In the genomic region with DNA sequence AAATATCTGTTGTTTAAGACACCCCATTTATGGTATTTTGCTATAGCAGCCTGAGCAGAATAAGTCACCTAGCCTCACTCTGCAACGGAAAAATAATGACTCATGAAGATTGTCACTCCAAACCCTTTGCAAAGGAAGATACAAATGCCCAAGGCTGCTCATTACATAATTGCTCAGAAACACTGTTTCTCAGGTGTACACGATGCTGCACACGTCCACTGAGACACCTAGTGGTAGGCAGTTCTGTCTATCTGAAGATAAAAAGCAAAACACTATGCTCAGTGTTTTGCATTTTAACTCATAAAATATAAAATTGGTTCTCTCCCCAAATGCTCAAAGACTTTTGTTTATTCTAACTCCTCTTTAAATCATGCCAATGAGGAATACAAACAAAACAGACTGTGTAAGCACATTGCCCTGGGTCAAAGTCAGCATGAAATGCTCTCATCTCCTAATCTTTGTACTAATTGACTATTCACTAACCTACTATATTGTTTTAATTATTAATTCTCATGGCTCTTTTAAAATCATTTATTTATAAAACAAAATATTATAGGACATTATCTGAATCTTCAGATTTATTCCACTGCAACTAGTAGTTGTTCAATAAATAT, we compare ENCODE assay signal across 8 cellular contexts. TPM values are rescaled to one million over a fixed set of nuclear protein-coding genes. Genes with fewer than 3 reads are reported as not detected.
DNase-seq lines count a peak whose midpoint lies in the region; ATAC-seq, FAIRE-seq and TF ChIP-seq lines count a peak whose summit lies in the region.

No MANE protein-coding gene starts in this region.

- 39 to 50% methylated on average over 3 of the region's 3 CpGs for WGBS in testis, 2 donors

- H3K36me3 ChIP-seq in GM06990 (ENCODE audit: control insufficient read depth, insufficient read depth, low read length) (no peaks in the 10 kb centered on the region), OCI-LY3 (replicated peaks; ENCODE audit: low read depth, low read length) (no peaks in the 10 kb centered on the region), keratinocyte (ENCODE audit: control insufficient read depth in 2 of 2, extremely low read depth in 1 of 2, insufficient read depth in 2 of 2, low read length in 2 of 2) (no peaks in the 10 kb centered on the region), testis (ENCODE audit: low read depth, missing control alignments) (no peaks in the 10 kb centered on the region)

- H3K9me3 ChIP-seq in OCI-LY3 (ENCODE audit: insufficient read depth, low read length) (no peaks in the 10 kb centered on the region), keratinocyte (ENCODE audit: control insufficient read depth, low read depth, low read length) (no peaks in the 10 kb centered on the region), testis (no peaks in the 10 kb centered on the region)

- H4K20me1 ChIP-seq in OCI-LY3 (ENCODE audit: insufficient read depth, low read length): no peaks in the 10 kb centered on the region
- H4K20me1 ChIP-seq in keratinocyte (ENCODE audit: control insufficient read depth, extremely low read depth, insufficient read depth, low read length): no peaks in the 10 kb centered on the region

- H3K9me1 ChIP-seq in keratinocyte (ENCODE audit: control insufficient read depth, extremely low read depth, insufficient read depth, low read length): no peaks in the 10 kb centered on the region

- no peak for TF ChIP-seq POLR2A in testis (IDR thresholded peaks at IDR 0.05)

- H3K27ac ChIP-seq in OCI-LY3 (ENCODE audit: low read length) (no peak overlapping the region), keratinocyte (ENCODE audit: control insufficient read depth, insufficient read depth, low read length) (no peak overlapping the region), testis (no peak overlapping the region)

- H3K4me3 ChIP-seq in GM06990 (replicated peaks; ENCODE audit: low read depth, low read length) (no peak overlapping the region), OCI-LY3 (ENCODE audit: low read length) (no peak overlapping the region), keratinocyte (ENCODE audit: control insufficient read depth in 2 of 3, extremely low read depth in 1 of 3, insufficient read depth in 2 of 3, low read depth in 1 of 3, low read length in 3 of 3) (no peak overlapping the region), testis (no peak overlapping the region)

- intact Hi-C loops in testis (cut with DNase I; ENCODE audit: low total_unique reads): no loop called here

- H3K79me2 ChIP-seq in OCI-LY3 (ENCODE audit: low read length) (no peaks in the 10 kb centered on the region), keratinocyte (ENCODE audit: control insufficient read depth, insufficient read depth, low read length) (no peaks in the 10 kb centered on the region)

- peak; percentile 95 for FAIRE-seq in keratinocyte (lab: Jason Lieb, UNC)

- no peak overlapping the region for H3K4me2 ChIP-seq in OCI-LY3 (ENCODE audit: low read length)
- H3K4me2 ChIP-seq in keratinocyte (ENCODE audit: control insufficient read depth, extremely low read depth, insufficient read depth, low read depth, low read length): no peak overlapping the region

- H3K9ac ChIP-seq in OCI-LY3 (ENCODE audit: low read length): no peak overlapping the region
- H3K9ac ChIP-seq in keratinocyte (ENCODE audit: control insufficient read depth, extremely low read depth, insufficient read depth, low read length): no peak overlapping the region

- TF ChIP-seq CTCF in GM06990 (IDR thresholded peaks at IDR 0.05; ENCODE audit: insufficient read depth, low read length, poor library complexity, severe bottlenecking) (peak; percentile 67), OCI-LY3 (IDR thresholded peaks at IDR 0.05; ENCODE audit: low read depth, low read length) (peak; percentile 69), keratinocyte (optimal IDR thresholded peaks at IDR 0.05 in 1 of 3, IDR thresholded peaks at IDR 0.05 in 1 of 3, conservative IDR thresholded peaks at IDR 0.05 in 1 of 3; ENCODE audit: extremely low read depth in 1 of 3, insufficient read depth in 2 of 3, low read length in 3 of 3) (peak; percentile 72 to 79 (median 77)), testis (IDR thresholded peaks at IDR 0.05) (no peak)

- dilution Hi-C loops in keratinocyte (cut with MboI; ENCODE audit: extremely low pct_ligation_motif_present, low sequenced_read_pairs): no loop called here

- no peaks in the 10 kb centered on the region for H3K4me1 ChIP-seq in OCI-LY3 (ENCODE audit: low read length)
- H3K4me1 ChIP-seq in keratinocyte (ENCODE audit: control insufficient read depth, extremely low read depth, insufficient read depth, low read length): no peaks in the 10 kb centered on the region
- H3K4me1 ChIP-seq in testis: no peaks in the 10 kb centered on the region

- ATAC-seq in GM21723 (IDR thresholded peaks at IDR 0.05; ENCODE audit: unreplicated experiment): peak; percentile 84

- H2AFZ ChIP-seq in OCI-LY3 (ENCODE audit: low read depth, low read length) (no peak overlapping the region), keratinocyte (ENCODE audit: control insufficient read depth, low read length) (no peak overlapping the region)

- H3K27me3 ChIP-seq in GM06990 (replicated peaks; ENCODE audit: control insufficient read depth, insufficient read depth, low read length) (no peaks in the 10 kb centered on the region), OCI-LY3 (ENCODE audit: low read depth, low read length) (peaks cover 15% of the 10 kb centered on the region), keratinocyte (ENCODE audit: control insufficient read depth, extremely low read depth, insufficient read depth, low read length) (no peaks in the 10 kb centered on the region), testis (no peaks in the 10 kb centered on the region)

- DNase-seq in GM06990 (ENCODE audit: extremely low read depth, insufficient read length): no peak
- no peak for DNase-seq in keratinocyte (ENCODE audit: low read depth, low spot score)
- no peak for DNase-seq in testis
- DNase-seq in DMS79 treated with DMSO at 0.1 percent for 48 hours (lab: John Stamatoyannopoulos, UW): no peak
- DNase-seq in activated naive CD4-positive, alpha-beta T cell treated with anti-CD3 and anti-CD28 coated beads, Interleukin-2, amount 50 U/mL, for 16 hours: no peak
- no peak for DNase-seq in NCI-H446 (lab: John Stamatoyannopoulos, UW)

RNA-seq across cellular contexts. Expression of gene TSLP, which starts 7.7 kb away (rescaled TPM):
- polyA plus RNA-seq in keratinocyte: 0.43 to 1.5 TPM (median 1.1 TPM) in 3 replicates
- polyA plus RNA-seq in keratinocyte (2011; ENCODE audit: low read depth): 2.0 TPM
- polyA plus RNA-seq in keratinocyte (2011; cell fraction: cytosol; rRNA removed): 0.71 and 1.6 TPM in 2 replicates
- 0.89 and 1.1 TPM in 2 replicates for polyA plus RNA-seq in keratinocyte (2011; cell fraction: nucleus; rRNA removed)
- polyA plus RNA-seq in keratinocyte (2012; ENCODE audit: low replicate concordance): 0.26 and 2.3 TPM in 2 replicates
- 0.38 to 0.99 TPM in 2 of 3 replicates, not detected in the other for polyA minus RNA-seq in keratinocyte
- not detected for polyA minus RNA-seq in keratinocyte (2011; cell fraction: cytosol; rRNA and poly(A)+ RNA removed)
- 0.21 and 0.39 TPM in 2 replicates for polyA minus RNA-seq in keratinocyte (2011; cell fraction: nucleus; rRNA and poly(A)+ RNA removed)
- total RNA-seq in testis: 1 to 10 TPM; 1.7 TPM
- 1.2 TPM for polyA plus RNA-seq in testis (ENCODE audit: insufficient read depth, low read depth, low replicate concordance)

RNA-seq across cellular contexts. Expression of gene WDR36, which starts 28.3 kb away (rescaled TPM):
- 25.7 to 37.8 TPM (median 28.2 TPM) in 3 replicates for polyA plus RNA-seq in keratinocyte
- 14.8 TPM for polyA plus RNA-seq in keratinocyte (2011; ENCODE audit: low read depth)
- 9.4 and 20.8 TPM in 2 replicates for polyA plus RNA-seq in keratinocyte (2011; cell fraction: cytosol; rRNA removed)
- 27.9 and 37.9 TPM in 2 replicates for polyA plus RNA-seq in keratinocyte (2011; cell fraction: nucleus; rRNA removed)
- 10.8 and 20.6 TPM in 2 replicates for polyA plus RNA-seq in keratinocyte (2012; ENCODE audit: low replicate concordance)
- 37.3 to 79.4 TPM (median 47.9 TPM) in 3 replicates for polyA minus RNA-seq in keratinocyte
- polyA minus RNA-seq in keratinocyte (2011; cell fraction: cytosol; rRNA and poly(A)+ RNA removed): 28.0 TPM
- 65.4 and 89.9 TPM in 2 replicates for polyA minus RNA-seq in keratinocyte (2011; cell fraction: nucleus; rRNA and poly(A)+ RNA removed)
- 10 to 100 TPM; 18.0 to 23.9 TPM for total RNA-seq in testis
- polyA plus RNA-seq in testis (ENCODE audit: insufficient read depth, low read depth, low replicate concordance): 11.6 TPM

Comparison
In these comparisons a context has a peak if more than half of its experiments do, and no peak if none do; other contexts are left out.
1. CTCF ChIP-seq: peak in GM06990 (single experiment), OCI-LY3 (single experiment) and keratinocyte (3 of 3); none in testis (0 of 3).